Comparison of ENCODE assay signal across 7 cellular contexts in genomic region chr17:58666858-58667267, GRCh38. TPM values are rescaled to one million over a fixed set of nuclear protein-coding genes. Genes with fewer than 3 reads are reported as not detected.
DNase-seq lines count a peak whose midpoint lies in the region; ATAC-seq and TF ChIP-seq lines count a peak whose summit lies in the region.

No MANE protein-coding gene starts in this region.

- ATAC-seq in HG03432 (IDR thresholded peaks at IDR 0.05; ENCODE audit: unreplicated experiment), result no peak

- DNase-seq in NCI-H2029 (lab: John Stamatoyannopoulos, UW) (peak; percentile 76), erythroblast (lab: John Stamatoyannopoulos, UW) (peak; percentile 89 to 90), nucleus accumbens (lab: John Stamatoyannopoulos, UW) (peak in 38 of 56 donors; percentile 2 to 57 (median 18)), H7 (no peak), T1000 (lab: John Stamatoyannopoulos, UW) (no peak)
- DNase-seq in activated CD4-positive, alpha-beta T cell treated with anti-CD3 and anti-CD28 coated beads, Interleukin-2, amount 50 U/mL, for 4 hours, result peak; percentile 13 to 17

- H3K4me3 ChIP-seq in H7 (ENCODE audit: insufficient read depth, low read depth, low read length), result no peak overlapping the region

- no peaks in the 10 kb centered on the region for H3K36me3 ChIP-seq in H7 (replicated peaks; ENCODE audit: control insufficient read depth, insufficient read depth, low read length)

- TF ChIP-seq POLR2A in erythroblast (IDR thresholded peaks at IDR 0.05; ENCODE audit: low read length), result peak; percentile 6

- no peaks in the 10 kb centered on the region for H3K27me3 ChIP-seq in H7 (ENCODE audit: control insufficient read depth, insufficient read depth, low read length)

RNA-seq across cellular contexts. Expression of gene TEX14, which starts 25.0 kb away (rescaled TPM):
- total RNA-seq in H7 (2014; rRNA removed; shearing (Covaris generic)), result 0.33 and 0.80 TPM in 2 replicates

RNA-seq across cellular contexts. Expression of gene RAD51C, which starts 25.5 kb away (rescaled TPM):
- 16.5 and 19.3 TPM in 2 replicates for total RNA-seq in H7 (2014; rRNA removed; shearing (Covaris generic))

Comparison
In these comparisons a context has a peak if more than half of its experiments do, and no peak if none do; other contexts are left out.
1. DNase-seq: peak in NCI-H2029 (single experiment), activated CD4-positive, alpha-beta T cell treated with anti-CD3 and anti-CD28 coated beads, Interleukin-2, amount 50 U/mL, for 4 hours (2 of 2), erythroblast (2 of 2) and nucleus accumbens (38 of 56); none in H7 (single experiment) and T1000 (single experiment).